Comparison of ENCODE assay signal across 1 cellular context in genomic region chr6:16236648-16237199, GRCh38.
A peak's percentile ranks its signal among the peaks of the same experiment; 100 is the strongest.
TF ChIP-seq lines count a peak whose summit lies in the region.

No MANE protein-coding gene starts in this region.

TF ChIP-seq in K562, 482 proteins besides CTCF, POLR2A, EP300 and RAD21 (continued from another document and continues in another):
- TF ChIP-seq, protein P1, sequence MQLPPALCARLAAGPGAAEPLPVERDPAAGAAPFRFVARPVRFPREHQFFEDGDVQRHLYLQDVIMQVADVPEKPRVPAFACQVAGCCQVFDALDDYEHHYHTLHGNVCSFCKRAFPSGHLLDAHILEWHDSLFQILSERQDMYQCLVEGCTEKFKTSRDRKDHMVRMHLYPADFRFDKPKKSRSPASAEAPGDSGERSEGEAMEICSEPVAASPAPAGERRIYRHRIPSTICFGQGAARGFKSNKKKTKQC (CRISPR knock-in tag; IDR thresholded peaks at IDR 0.05): no peak
- TF ChIP-seq, protein P2, sequence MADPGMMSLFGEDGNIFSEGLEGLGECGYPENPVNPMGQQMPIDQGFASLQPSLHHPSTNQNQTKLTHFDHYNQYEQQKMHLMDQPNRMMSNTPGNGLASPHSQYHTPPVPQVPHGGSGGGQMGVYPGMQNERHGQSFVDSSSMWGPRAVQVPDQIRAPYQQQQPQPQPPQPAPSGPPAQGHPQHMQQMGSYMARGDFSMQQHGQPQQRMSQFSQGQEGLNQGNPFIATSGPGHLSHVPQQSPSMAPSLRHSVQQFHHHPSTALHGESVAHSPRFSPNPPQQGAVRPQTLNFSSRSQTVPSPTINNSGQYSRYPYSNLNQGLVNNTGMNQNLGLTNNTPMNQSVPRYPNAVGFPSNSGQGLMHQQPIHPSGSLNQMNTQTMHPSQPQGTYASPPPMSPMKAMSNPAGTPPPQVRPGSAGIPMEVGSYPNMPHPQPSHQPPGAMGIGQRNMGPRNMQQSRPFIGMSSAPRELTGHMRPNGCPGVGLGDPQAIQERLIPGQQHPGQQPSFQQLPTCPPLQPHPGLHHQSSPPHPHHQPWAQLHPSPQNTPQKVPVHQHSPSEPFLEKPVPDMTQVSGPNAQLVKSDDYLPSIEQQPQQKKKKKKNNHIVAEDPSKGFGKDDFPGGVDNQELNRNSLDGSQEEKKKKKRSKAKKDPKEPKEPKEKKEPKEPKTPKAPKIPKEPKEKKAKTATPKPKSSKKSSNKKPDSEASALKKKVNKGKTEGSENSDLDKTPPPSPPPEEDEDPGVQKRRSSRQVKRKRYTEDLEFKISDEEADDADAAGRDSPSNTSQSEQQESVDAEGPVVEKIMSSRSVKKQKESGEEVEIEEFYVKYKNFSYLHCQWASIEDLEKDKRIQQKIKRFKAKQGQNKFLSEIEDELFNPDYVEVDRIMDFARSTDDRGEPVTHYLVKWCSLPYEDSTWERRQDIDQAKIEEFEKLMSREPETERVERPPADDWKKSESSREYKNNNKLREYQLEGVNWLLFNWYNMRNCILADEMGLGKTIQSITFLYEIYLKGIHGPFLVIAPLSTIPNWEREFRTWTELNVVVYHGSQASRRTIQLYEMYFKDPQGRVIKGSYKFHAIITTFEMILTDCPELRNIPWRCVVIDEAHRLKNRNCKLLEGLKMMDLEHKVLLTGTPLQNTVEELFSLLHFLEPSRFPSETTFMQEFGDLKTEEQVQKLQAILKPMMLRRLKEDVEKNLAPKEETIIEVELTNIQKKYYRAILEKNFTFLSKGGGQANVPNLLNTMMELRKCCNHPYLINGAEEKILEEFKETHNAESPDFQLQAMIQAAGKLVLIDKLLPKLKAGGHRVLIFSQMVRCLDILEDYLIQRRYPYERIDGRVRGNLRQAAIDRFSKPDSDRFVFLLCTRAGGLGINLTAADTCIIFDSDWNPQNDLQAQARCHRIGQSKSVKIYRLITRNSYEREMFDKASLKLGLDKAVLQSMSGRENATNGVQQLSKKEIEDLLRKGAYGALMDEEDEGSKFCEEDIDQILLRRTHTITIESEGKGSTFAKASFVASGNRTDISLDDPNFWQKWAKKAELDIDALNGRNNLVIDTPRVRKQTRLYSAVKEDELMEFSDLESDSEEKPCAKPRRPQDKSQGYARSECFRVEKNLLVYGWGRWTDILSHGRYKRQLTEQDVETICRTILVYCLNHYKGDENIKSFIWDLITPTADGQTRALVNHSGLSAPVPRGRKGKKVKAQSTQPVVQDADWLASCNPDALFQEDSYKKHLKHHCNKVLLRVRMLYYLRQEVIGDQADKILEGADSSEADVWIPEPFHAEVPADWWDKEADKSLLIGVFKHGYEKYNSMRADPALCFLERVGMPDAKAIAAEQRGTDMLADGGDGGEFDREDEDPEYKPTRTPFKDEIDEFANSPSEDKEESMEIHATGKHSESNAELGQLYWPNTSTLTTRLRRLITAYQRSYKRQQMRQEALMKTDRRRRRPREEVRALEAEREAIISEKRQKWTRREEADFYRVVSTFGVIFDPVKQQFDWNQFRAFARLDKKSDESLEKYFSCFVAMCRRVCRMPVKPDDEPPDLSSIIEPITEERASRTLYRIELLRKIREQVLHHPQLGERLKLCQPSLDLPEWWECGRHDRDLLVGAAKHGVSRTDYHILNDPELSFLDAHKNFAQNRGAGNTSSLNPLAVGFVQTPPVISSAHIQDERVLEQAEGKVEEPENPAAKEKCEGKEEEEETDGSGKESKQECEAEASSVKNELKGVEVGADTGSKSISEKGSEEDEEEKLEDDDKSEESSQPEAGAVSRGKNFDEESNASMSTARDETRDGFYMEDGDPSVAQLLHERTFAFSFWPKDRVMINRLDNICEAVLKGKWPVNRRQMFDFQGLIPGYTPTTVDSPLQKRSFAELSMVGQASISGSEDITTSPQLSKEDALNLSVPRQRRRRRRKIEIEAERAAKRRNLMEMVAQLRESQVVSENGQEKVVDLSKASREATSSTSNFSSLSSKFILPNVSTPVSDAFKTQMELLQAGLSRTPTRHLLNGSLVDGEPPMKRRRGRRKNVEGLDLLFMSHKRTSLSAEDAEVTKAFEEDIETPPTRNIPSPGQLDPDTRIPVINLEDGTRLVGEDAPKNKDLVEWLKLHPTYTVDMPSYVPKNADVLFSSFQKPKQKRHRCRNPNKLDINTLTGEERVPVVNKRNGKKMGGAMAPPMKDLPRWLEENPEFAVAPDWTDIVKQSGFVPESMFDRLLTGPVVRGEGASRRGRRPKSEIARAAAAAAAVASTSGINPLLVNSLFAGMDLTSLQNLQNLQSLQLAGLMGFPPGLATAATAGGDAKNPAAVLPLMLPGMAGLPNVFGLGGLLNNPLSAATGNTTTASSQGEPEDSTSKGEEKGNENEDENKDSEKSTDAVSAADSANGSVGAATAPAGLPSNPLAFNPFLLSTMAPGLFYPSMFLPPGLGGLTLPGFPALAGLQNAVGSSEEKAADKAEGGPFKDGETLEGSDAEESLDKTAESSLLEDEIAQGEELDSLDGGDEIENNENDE (IDR thresholded peaks at IDR 0.05; ENCODE audit: low read depth, low read length): no peak
- TF ChIP-seq HDAC8 (tag; IDR thresholded peaks at IDR 0.05): no peak
- TF ChIP-seq SP1 (CRISPR knock-in tag; IDR thresholded peaks at IDR 0.05): peak; percentile 65
- no peak for TF ChIP-seq HNRNPH1 (optimal IDR thresholded peaks at IDR 0.05; ENCODE audit: low read depth, low read length)
- TF ChIP-seq ZNF239 (CRISPR knock-in tag; IDR thresholded peaks at IDR 0.05): peak; percentile 39; the same call in 1 of the 2 replicates
- no peak for TF ChIP-seq PTRF (tag; IDR thresholded peaks at IDR 0.05)
- peak; percentile 51 for TF ChIP-seq KLF16 (IDR thresholded peaks at IDR 0.05)
- no peak for TF ChIP-seq E2F3 (CRISPR knock-in tag; IDR thresholded peaks at IDR 0.05)
- TF ChIP-seq, protein P3, sequence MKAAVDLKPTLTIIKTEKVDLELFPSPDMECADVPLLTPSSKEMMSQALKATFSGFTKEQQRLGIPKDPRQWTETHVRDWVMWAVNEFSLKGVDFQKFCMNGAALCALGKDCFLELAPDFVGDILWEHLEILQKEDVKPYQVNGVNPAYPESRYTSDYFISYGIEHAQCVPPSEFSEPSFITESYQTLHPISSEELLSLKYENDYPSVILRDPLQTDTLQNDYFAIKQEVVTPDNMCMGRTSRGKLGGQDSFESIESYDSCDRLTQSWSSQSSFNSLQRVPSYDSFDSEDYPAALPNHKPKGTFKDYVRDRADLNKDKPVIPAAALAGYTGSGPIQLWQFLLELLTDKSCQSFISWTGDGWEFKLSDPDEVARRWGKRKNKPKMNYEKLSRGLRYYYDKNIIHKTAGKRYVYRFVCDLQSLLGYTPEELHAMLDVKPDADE (conservative IDR thresholded peaks at IDR 0.05; ENCODE audit: control insufficient read depth, low read depth, low read length): no peak
- no peak for TF ChIP-seq JUND (IDR thresholded peaks at IDR 0.05; ENCODE audit: borderline replicate concordance, low read depth, low read length)
- TF ChIP-seq JUND (tag; IDR thresholded peaks at IDR 0.05; ENCODE audit: borderline replicate concordance, low read depth, low read length): no peak; the same call in 1 of the 3 replicates
- 0 out of 2 replicates have a peak, but pooled peaks have one; percentile 30 for TF ChIP-seq NR2C2 (CRISPR knock-in tag; IDR thresholded peaks at IDR 0.05)
- peak; percentile 48; the same call in 1 of the 2 replicates for TF ChIP-seq NR2C2 (tag; IDR thresholded peaks at IDR 0.05)
- no peak for TF ChIP-seq PYGO2 (tag; IDR thresholded peaks at IDR 0.05)
- TF ChIP-seq, protein P4, sequence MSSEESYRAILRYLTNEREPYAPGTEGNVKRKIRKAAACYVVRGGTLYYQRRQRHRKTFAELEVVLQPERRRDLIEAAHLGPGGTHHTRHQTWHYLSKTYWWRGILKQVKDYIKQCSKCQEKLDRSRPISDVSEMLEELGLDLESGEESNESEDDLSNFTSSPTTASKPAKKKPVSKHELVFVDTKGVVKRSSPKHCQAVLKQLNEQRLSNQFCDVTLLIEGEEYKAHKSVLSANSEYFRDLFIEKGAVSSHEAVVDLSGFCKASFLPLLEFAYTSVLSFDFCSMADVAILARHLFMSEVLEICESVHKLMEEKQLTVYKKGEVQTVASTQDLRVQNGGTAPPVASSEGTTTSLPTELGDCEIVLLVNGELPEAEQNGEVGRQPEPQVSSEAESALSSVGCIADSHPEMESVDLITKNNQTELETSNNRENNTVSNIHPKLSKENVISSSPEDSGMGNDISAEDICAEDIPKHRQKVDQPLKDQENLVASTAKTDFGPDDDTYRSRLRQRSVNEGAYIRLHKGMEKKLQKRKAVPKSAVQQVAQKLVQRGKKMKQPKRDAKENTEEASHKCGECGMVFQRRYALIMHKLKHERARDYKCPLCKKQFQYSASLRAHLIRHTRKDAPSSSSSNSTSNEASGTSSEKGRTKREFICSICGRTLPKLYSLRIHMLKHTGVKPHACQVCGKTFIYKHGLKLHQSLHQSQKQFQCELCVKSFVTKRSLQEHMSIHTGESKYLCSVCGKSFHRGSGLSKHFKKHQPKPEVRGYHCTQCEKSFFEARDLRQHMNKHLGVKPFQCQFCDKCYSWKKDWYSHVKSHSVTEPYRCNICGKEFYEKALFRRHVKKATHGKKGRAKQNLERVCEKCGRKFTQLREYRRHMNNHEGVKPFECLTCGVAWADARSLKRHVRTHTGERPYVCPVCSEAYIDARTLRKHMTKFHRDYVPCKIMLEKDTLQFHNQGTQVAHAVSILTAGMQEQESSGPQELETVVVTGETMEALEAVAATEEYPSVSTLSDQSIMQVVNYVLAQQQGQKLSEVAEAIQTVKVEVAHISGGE (CRISPR knock-in tag; IDR thresholded peaks at IDR 0.05): 0 out of 6 replicates have a peak, but pooled peaks of 1 of the 3 experiments have one; percentile 16
- 0 out of 2 replicates have a peak, but pooled peaks have one; percentile 13 for TF ChIP-seq ZFPM2 (CRISPR knock-in tag; IDR thresholded peaks at IDR 0.05)
- peak; percentile 51; the same call in 1 of the 2 replicates for TF ChIP-seq TAL1 (IDR thresholded peaks at IDR 0.05)
- TF ChIP-seq, protein P5, sequence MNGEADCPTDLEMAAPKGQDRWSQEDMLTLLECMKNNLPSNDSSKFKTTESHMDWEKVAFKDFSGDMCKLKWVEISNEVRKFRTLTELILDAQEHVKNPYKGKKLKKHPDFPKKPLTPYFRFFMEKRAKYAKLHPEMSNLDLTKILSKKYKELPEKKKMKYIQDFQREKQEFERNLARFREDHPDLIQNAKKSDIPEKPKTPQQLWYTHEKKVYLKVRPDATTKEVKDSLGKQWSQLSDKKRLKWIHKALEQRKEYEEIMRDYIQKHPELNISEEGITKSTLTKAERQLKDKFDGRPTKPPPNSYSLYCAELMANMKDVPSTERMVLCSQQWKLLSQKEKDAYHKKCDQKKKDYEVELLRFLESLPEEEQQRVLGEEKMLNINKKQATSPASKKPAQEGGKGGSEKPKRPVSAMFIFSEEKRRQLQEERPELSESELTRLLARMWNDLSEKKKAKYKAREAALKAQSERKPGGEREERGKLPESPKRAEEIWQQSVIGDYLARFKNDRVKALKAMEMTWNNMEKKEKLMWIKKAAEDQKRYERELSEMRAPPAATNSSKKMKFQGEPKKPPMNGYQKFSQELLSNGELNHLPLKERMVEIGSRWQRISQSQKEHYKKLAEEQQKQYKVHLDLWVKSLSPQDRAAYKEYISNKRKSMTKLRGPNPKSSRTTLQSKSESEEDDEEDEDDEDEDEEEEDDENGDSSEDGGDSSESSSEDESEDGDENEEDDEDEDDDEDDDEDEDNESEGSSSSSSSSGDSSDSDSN (IDR thresholded peaks at IDR 0.05; ENCODE audit: borderline replicate concordance in 1 of 2, low read depth in 2 of 2, low read length in 2 of 2): 0 out of 4 replicates have a peak, but pooled peaks of 1 of the 2 experiments have one; percentile 25
- TF ChIP-seq SMARCC2 (IDR thresholded peaks at IDR 0.05; ENCODE audit: low read depth): 0 out of 2 replicates have a peak, but pooled peaks have one; percentile 28
- no peak for TF ChIP-seq RFX1 (IDR thresholded peaks at IDR 0.05)
- TF ChIP-seq NCOR1 (IDR thresholded peaks at IDR 0.05): peak; percentile 72
- no peak for TF ChIP-seq ZNF41 (CRISPR knock-in tag; conservative IDR thresholded peaks at IDR 0.05)
- peak in 1 of 2 experiments; percentile 48; a peak in 1 of 4 replicates for TF ChIP-seq TBL1XR1 (IDR thresholded peaks at IDR 0.05; ENCODE audit: low read length in 2 of 2)
- TF ChIP-seq ZNF561 (CRISPR knock-in tag; conservative IDR thresholded peaks at IDR 0.05): no peak
- TF ChIP-seq ZNF311 (CRISPR knock-in tag; IDR thresholded peaks at IDR 0.05): peak; percentile 31; the same call in 1 of the 2 replicates
- no peak for TF ChIP-seq PHF21A (IDR thresholded peaks at IDR 0.05; ENCODE audit: borderline replicate concordance, low read depth)
- TF ChIP-seq E2F6 (IDR thresholded peaks at IDR 0.05; ENCODE audit: borderline replicate concordance in 1 of 2, extremely low read depth in 1 of 2, insufficient read depth in 1 of 2, insufficient read length in 1 of 2, low read depth in 1 of 2, low read length in 1 of 2, poor library complexity in 1 of 2, severe bottlenecking in 1 of 2): peak in 1 of 2 experiments; percentile 19
- TF ChIP-seq SMAD2 (IDR thresholded peaks at IDR 0.05; ENCODE audit: low read depth, low read length): no peak
- peak; percentile 79 for TF ChIP-seq TCF3 (CRISPR knock-in tag; IDR thresholded peaks at IDR 0.05)
- TF ChIP-seq, protein P6, sequence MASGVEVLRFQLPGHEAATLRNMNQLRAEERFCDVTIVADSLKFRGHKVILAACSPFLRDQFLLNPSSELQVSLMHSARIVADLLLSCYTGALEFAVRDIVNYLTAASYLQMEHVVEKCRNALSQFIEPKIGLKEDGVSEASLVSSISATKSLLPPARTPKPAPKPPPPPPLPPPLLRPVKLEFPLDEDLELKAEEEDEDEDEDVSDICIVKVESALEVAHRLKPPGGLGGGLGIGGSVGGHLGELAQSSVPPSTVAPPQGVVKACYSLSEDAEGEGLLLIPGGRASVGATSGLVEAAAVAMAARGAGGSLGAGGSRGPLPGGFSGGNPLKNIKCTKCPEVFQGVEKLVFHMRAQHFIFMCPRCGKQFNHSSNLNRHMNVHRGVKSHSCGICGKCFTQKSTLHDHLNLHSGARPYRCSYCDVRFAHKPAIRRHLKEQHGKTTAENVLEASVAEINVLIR (CRISPR knock-in tag; IDR thresholded peaks at IDR 0.05): 0 out of 2 replicates have a peak, but pooled peaks have one; percentile 33
